Comparison of ENCODE assay signal across 1 cellular context in the genomic region with DNA sequence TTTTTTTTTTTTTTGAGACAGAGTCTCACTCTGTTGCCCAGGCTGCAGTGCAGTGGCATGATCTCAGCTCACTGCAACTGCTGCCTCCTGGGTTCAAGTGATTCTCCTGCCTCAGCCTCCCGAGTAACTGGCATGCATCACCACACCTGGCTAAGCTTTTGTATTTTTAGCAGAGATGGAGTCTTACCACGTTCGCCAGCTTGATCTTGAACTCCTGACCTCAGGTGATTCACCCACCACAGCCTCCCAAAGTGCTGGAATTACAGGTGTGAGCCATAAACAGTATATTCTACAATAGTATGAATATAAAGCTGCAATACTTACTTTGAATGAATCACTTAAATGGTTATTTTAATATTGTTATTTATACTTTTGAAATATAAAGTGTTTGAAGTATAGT. TPM values are rescaled to one million over a fixed set of nuclear protein-coding genes. Genes with fewer than 3 reads are reported as not detected.
"Had no signal": no experiment of that assay in that cellular context is flagged by ENCODE, and none has a peak within 500 bp of the region (broad histone marks: within the 10 kb centered on the region; RNA-seq: fewer than 3 reads in every experiment).

No MANE protein-coding gene starts in this region.

RNA-seq across cellular contexts. Expression of a gene that starts 41.9 kb away (rescaled TPM):
- total RNA-seq: HT1080 had no signal
